ENCODE assay signal across 9 cellular contexts in the genomic region with DNA sequence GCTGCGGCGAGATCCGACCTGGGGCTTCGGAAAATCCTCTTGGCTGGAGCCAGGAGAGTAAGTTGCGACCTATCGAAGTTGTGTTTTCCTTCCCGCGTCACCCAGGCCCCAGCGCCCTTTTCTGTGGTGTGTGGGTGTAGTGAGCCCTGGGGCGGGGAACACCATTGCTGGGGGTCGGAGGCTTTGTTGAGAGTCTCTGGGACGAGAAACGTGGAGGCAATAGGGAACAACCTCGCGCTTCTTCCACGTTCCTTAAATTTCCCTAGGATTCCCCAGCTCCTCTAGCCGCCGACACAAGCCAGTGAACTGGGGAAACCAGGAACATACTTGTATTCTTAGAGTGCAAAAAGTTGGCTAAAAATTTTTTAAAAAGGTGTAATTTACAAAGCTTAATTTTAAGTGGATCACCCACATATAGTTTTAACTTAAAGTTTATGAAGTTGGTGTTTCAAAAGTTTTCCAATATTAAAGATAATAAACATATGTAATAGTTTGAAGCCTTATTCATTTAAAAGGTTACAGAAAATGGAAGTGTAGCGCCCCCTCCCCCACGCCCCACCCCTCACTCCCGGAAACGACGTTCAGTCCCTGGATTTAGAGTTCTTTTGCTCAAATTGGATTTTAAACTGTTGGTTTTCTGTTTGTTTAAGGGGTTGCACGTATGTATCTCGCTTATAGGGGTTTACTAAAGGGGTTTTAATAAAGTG. TPM values are rescaled to one million over a fixed set of nuclear protein-coding genes. Genes with fewer than 3 reads are reported as not detected.
DNase-seq lines count a peak whose midpoint lies in the region; ATAC-seq, FAIRE-seq and TF ChIP-seq lines count a peak whose summit lies in the region.
"Had no signal": no experiment of that assay in that cellular context is flagged by ENCODE, and none has a peak within 500 bp of the region (broad histone marks: within the 10 kb centered on the region; RNA-seq: fewer than 3 reads in every experiment).

No MANE protein-coding gene starts in this region.

- peaks cover 19% of the 10 kb centered on the region for H3K4me1 Mint-ChIP-seq in MCF 10A (ENCODE audit: insufficient read depth, unreplicated experiment)

- CTCF ChIA-PET in MCF 10A (lab: Yijun Ruan, JAX): interaction anchor here (0.7 to 1.1 kb wide), 2 partner anchors 73 to 238 kb away, joined by 3 to 6 read pairs; no protein-coding TSS in a partner anchor

- ATAC-seq in Right ventricle myocardium superior (ENCODE audit: poor library complexity) (peak; percentile 28), left ventricle myocardium superior (no peak), GM19324 (IDR thresholded peaks at IDR 0.05; ENCODE audit: low FRiP score, unreplicated experiment) (no peak)

- FAIRE-seq in HTR-8/SVneo (lab: Jason Lieb, UNC): no peak
- FAIRE-seq: colon had no signal

- H3K27me3 Mint-ChIP-seq in MCF 10A (ENCODE audit: insufficient read depth, unreplicated experiment): no peaks in the 10 kb centered on the region

- H3K4me3 ChIP-seq in mesodermal cell (ENCODE audit: extremely low read depth, insufficient read depth, low read length, poor library complexity, severe bottlenecking): peak overlapping the region; percentile 84

- DNase-seq in Right ventricle myocardium superior: no peak
- no peak for DNase-seq in left ventricle myocardium superior
- peak; percentile 8 for DNase-seq in HTR-8/SVneo (ENCODE audit: insufficient read length, low spot score)
- DNase-seq in MCF 10A (ENCODE audit: unreplicated experiment): peak; percentile 62
- DNase-seq in NK-92 (lab: John Stamatoyannopoulos, UW; ENCODE audit: unreplicated experiment): no peak
- DNase-seq in activated CD8-positive, alpha-beta memory T cell treated with anti-CD3 and anti-CD28 coated beads for 24 hours: no peak

- BruUV-seq in MCF 10A (replicated peaks; lab: Mats Ljungman, UMichigan): no TSS peak

- intact Hi-C loops in Right ventricle myocardium superior (cut with DNase I): loop anchor here (5.0 kb wide), 1 partner anchor 396 kb away; a partner anchor contains a TSS
- intact Hi-C loops in left ventricle myocardium superior (cut with micrococcal nuclease): no loop called here
- intact Hi-C loops in MCF 10A (cut with micrococcal nuclease): loop anchor here (2.0 kb wide), 1 partner anchor 44 kb away; no protein-coding TSS in a partner anchor

- peaks cover 4% of the 10 kb centered on the region for H3K36me3 Mint-ChIP-seq in MCF 10A (ENCODE audit: insufficient read depth, unreplicated experiment)

- H3K4me3 Mint-ChIP-seq in MCF 10A (ENCODE audit: unreplicated experiment): peak overlapping the region; percentile 87

- no peaks in the 10 kb centered on the region for H3K9me3 Mint-ChIP-seq in MCF 10A (ENCODE audit: unreplicated experiment)

- peak overlapping the region; percentile 66 for H3K27ac Mint-ChIP-seq in MCF 10A (ENCODE audit: low read depth, unreplicated experiment)

- POLR2A ChIA-PET in MCF 10A (lab: Yijun Ruan, JAX): interaction anchor here (0.5 to 9.1 kb wide), 20 partner anchors 12 to 505 kb away, joined by 3 to 189 read pairs (median 4); a partner anchor contains a TSS

- TF ChIP-seq CTCF in MCF 10A (IDR thresholded peaks at IDR 0.05; ENCODE audit: unreplicated experiment): no peak

- no peak overlapping the region for H3K27ac ChIP-seq in mesodermal cell (ENCODE audit: low read depth, low read length, severe bottlenecking)

- peaks cover 10% of the 10 kb centered on the region for H3K4me1 ChIP-seq in mesodermal cell (ENCODE audit: control insufficient read depth, insufficient read depth, low read length, poor library complexity, severe bottlenecking)

- H3K9me3 ChIP-seq in mesodermal cell (ENCODE audit: control insufficient read depth, low read length): no peaks in the 10 kb centered on the region

- H3K36me3 ChIP-seq in mesodermal cell (ENCODE audit: control insufficient read depth, insufficient read depth, low read length): peaks cover 3% of the 10 kb centered on the region

- 0% methylated on average over 7 to 10 of the region's 25 CpGs for WGBS in mesodermal cell (ENCODE audit: insufficient coverage in 2 of 2), 2 experiments

RNA-seq across cellular contexts. Expression of a gene that starts 0.6 kb away (rescaled TPM):
- total RNA-seq in Right ventricle myocardium superior: 37.1 TPM
- total RNA-seq in left ventricle myocardium superior: 49.6 TPM
- 106 and 134 TPM in 2 replicates for total RNA-seq in MCF 10A (2022)
- polyA plus RNA-seq in mesodermal cell (2013, experiment 1 of 2): 108 TPM
- polyA plus RNA-seq in mesodermal cell (2013, experiment 2 of 2): 133 TPM

RNA-seq across cellular contexts. Expression of a gene that starts 51.1 kb away (rescaled TPM):
- total RNA-seq in Right ventricle myocardium superior (not detected), left ventricle myocardium superior (not detected), MCF 10A (2022) (65.4 and 68.5 TPM in 2 replicates)
- 0.04 TPM for polyA plus RNA-seq in mesodermal cell (2013, experiment 1 of 2)
- not detected for polyA plus RNA-seq in mesodermal cell (2013, experiment 2 of 2)

Comparison
In these comparisons a context has a peak if more than half of its experiments do, and no peak if none do; other contexts are left out.
1. DNase-seq: peak in HTR-8/SVneo (single experiment) and MCF 10A (single experiment); none in Right ventricle myocardium superior (single experiment), left ventricle myocardium superior (single experiment), NK-92 (single experiment) and activated CD8-positive, alpha-beta memory T cell treated with anti-CD3 and anti-CD28 coated beads for 24 hours (single experiment).
2. RNA of a gene that starts 51.1 kb away (total RNA-seq): 65.4 to 68.5 TPM in MCF 10A; not detected in left ventricle myocardium superior (single experiment) and not detected in Right ventricle myocardium superior (single experiment); every median in the first group is over 10 times any median in the second.